8 cellular contexts compared by ENCODE assay signal in genomic region chr21:36156339-36156814, GRCh38. TPM values are rescaled to one million over a fixed set of nuclear protein-coding genes. Genes with fewer than 3 reads are reported as not detected.
DNase-seq lines count a peak whose midpoint lies in the region; ATAC-seq and TF ChIP-seq lines count a peak whose summit lies in the region.

No MANE protein-coding gene starts in this region.

- no peaks in the 10 kb centered on the region for H3K36me3 ChIP-seq in ACC112 (ENCODE audit: insufficient read depth, low read length)
- no peaks in the 10 kb centered on the region for H3K36me3 ChIP-seq in skeletal muscle tissue (ENCODE audit: control insufficient read depth in 3 of 3, insufficient read depth in 3 of 3, low read length in 3 of 3)

- H3K79me2 ChIP-seq in ACC112 (ENCODE audit: control insufficient read depth, insufficient read depth, low read length, unreplicated experiment) = no peaks in the 10 kb centered on the region

- peaks cover 0 to 5% (median 0%) of the 10 kb centered on the region in 3 donors for H3K9me3 ChIP-seq in skeletal muscle tissue (ENCODE audit: control insufficient read depth in 3 of 3, low read length in 3 of 3)

- H3K4me3 ChIP-seq in ACC112 (ENCODE audit: low read depth, low read length) (peak overlapping the region; percentile 88), skeletal muscle tissue (ENCODE audit: low read length in 3 of 3) (peak overlapping the region; percentile 79 to 93 (median 87))

- H3K4me1 ChIP-seq in ACC112 (ENCODE audit: control insufficient read depth, insufficient read depth, low read length, unreplicated experiment) (peaks cover 6% of the 10 kb centered on the region), skeletal muscle tissue (ENCODE audit: control insufficient read depth in 3 of 3, insufficient read depth in 3 of 3, low read length in 3 of 3) (peaks cover 8 to 20% (median 12%) of the 10 kb centered on the region in 3 donors)

- peak overlapping the region; percentile 93 for H2AFZ ChIP-seq in ACC112 (ENCODE audit: low read length, unreplicated experiment)

- peak overlapping the region; percentile 82 to 93 (median 90) for H3K9ac ChIP-seq in skeletal muscle tissue (ENCODE audit: low read depth in 1 of 3, low read length in 3 of 3)

- H3K27ac ChIP-seq in ACC112 (ENCODE audit: low read depth, low read length) (no peak overlapping the region), VCaP (peak overlapping the region; percentile 100), skeletal muscle tissue (ENCODE audit: low read depth, low read length) (peak overlapping the region; percentile 76)

- H3K27me3 ChIP-seq in ACC112 (ENCODE audit: insufficient read depth, low read length) = peaks cover 6% of the 10 kb centered on the region; the same call in 1 of the 2 replicates
- no peaks in the 10 kb centered on the region for H3K27me3 ChIP-seq in skeletal muscle tissue (ENCODE audit: control insufficient read depth in 3 of 3, insufficient read depth in 3 of 3, low read length in 3 of 3)

- ATAC-seq in GM18870 (IDR thresholded peaks at IDR 0.05; ENCODE audit: unreplicated experiment) = peak; percentile 84
- ATAC-seq in HG03139 (IDR thresholded peaks at IDR 0.05; ENCODE audit: unreplicated experiment) = peak; percentile 80

- peak; percentile 99 for DNase-seq in NCI-H2196 (lab: John Stamatoyannopoulos, UW; ENCODE audit: unreplicated experiment)
- peak; percentile 92 to 99 for DNase-seq in T47D (ENCODE audit: low read depth in 1 of 2, low spot score in 1 of 2)
- DNase-seq in iPS-NIHi11 (ENCODE audit: low spot score) = peak; percentile 99

- in situ Hi-C loops in T47D (cut with HindIII; ENCODE audit: low pct_unique_long_range_greater_than_20kb, low sequenced_read_pairs) = no loop called here

- no peak for TF ChIP-seq CTCF in VCaP (conservative IDR thresholded peaks at IDR 0.05)

RNA-seq across cellular contexts. Expression of gene DOP1B, which starts 0.2 kb away (rescaled TPM):
- total RNA-seq in skeletal muscle tissue = 6.8 TPM

RNA-seq across cellular contexts. Expression of gene CBR3, which starts 21.5 kb away (rescaled TPM):
- total RNA-seq in skeletal muscle tissue = 1.6 TPM
